1 cellular context compared by ENCODE assay signal in the genomic region with DNA sequence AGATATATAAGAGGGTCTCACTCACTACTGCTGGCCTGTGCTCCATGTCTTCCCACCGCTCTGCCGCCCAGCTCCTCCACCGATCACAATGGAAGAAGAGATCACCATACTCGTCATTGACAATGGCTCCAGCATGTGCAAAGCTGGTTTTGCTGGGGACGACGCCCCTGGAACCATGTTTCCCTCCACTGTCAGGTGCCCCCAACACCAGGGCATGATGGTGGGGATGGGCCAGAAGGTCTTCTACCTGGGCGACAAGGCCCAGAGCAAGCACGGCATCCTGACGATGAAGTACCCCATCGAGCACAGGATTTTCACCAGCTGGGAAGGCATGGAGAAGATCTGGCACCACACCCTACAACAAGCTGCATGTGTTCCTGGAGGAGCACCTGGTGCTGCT.
TF ChIP-seq lines count a peak whose summit lies in the region.

No MANE protein-coding gene starts in this region.

TF ChIP-seq in IMR-90, 13 proteins besides CTCF, POLR2A, EP300 and RAD21:
- TF ChIP-seq CEBPB (IDR thresholded peaks at IDR 0.05; ENCODE audit: low read depth, low read length) (no peak), CHD1 (IDR thresholded peaks at IDR 0.05; ENCODE audit: low read depth, low read length) (no peak), NFE2L2 (IDR thresholded peaks at IDR 0.05; ENCODE audit: low read depth, low read length) (no peak), RCOR1 (IDR thresholded peaks at IDR 0.05; ENCODE audit: insufficient replicate concordance, low read length) (no peak), MAFK (IDR thresholded peaks at IDR 0.05; ENCODE audit: low read depth, low read length) (no peak), MXI1 (IDR thresholded peaks at IDR 0.05; ENCODE audit: borderline replicate concordance, low read depth, low read length) (no peak), FOS (IDR thresholded peaks at IDR 0.05; ENCODE audit: low read depth, low read length) (no peak), SMC3 (IDR thresholded peaks at IDR 0.05; ENCODE audit: low read depth, low read length) (no peak), RFX5 (IDR thresholded peaks at IDR 0.05; ENCODE audit: low read depth, low read length) (no peak), BHLHE40 (IDR thresholded peaks at IDR 0.05; ENCODE audit: low read depth, low read length) (no peak), MAZ (IDR thresholded peaks at IDR 0.05; ENCODE audit: borderline replicate concordance, low read depth, low read length) (no peak)
- TF ChIP-seq, protein P1, sequence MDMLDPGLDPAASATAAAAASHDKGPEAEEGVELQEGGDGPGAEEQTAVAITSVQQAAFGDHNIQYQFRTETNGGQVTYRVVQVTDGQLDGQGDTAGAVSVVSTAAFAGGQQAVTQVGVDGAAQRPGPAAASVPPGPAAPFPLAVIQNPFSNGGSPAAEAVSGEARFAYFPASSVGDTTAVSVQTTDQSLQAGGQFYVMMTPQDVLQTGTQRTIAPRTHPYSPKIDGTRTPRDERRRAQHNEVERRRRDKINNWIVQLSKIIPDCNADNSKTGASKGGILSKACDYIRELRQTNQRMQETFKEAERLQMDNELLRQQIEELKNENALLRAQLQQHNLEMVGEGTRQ (IDR thresholded peaks at IDR 0.05; ENCODE audit: low read depth, low read length): no peak
- TF ChIP-seq, protein P2, sequence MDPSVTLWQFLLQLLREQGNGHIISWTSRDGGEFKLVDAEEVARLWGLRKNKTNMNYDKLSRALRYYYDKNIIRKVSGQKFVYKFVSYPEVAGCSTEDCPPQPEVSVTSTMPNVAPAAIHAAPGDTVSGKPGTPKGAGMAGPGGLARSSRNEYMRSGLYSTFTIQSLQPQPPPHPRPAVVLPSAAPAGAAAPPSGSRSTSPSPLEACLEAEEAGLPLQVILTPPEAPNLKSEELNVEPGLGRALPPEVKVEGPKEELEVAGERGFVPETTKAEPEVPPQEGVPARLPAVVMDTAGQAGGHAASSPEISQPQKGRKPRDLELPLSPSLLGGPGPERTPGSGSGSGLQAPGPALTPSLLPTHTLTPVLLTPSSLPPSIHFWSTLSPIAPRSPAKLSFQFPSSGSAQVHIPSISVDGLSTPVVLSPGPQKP (IDR thresholded peaks at IDR 0.05; ENCODE audit: borderline replicate concordance, low read depth, low read length): no peak
